Comparison of ENCODE assay signal across 8 cellular contexts in the genomic region with DNA sequence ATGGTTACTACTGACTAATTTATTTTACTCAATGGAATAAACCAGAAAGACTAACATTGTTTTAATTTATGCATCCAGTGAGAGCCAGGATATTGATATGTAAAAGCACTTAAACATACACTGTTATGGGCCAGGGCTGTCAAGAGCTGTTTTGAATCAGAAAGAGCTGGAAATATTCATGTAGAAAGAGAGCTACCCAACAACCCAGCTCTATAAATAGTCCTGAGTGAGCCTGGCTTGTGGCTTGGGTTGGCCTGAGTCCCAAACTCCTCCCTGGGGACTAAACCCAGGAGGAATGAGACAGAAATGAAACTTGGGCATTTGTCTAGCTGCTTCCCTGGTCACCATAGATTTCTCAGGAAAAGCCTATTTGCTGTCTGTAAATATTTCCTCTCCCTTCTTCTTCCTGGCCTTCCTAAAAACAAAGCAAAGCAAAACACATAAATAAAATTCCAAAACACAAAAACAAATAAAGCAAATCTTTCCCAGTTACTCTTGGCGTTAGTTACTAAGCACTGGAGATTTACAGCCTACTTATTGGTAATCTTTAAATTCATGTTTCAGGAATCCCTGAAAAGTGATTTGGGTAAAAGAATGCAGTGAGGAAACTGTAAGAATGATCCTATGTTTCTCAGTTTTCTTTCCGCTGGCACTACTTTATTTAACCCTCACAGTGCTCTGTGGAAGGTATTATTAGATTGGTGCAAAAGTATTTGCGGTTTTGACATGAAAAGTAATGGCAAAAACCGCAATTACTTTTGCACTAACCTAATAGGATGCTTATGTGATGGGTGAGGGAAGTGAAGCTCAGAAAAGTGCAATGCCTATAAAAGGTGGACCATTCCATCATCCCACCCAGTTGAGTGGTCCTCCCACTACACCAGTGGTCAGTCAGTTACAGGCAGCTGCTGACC.
A peak's percentile ranks its signal among the peaks of the same experiment; 100 is the strongest.
DNase-seq lines count a peak whose midpoint lies in the region; ATAC-seq, FAIRE-seq and TF ChIP-seq lines count a peak whose summit lies in the region.

No MANE protein-coding gene starts in this region.

- H4K20me1 ChIP-seq in endothelial cell of umbilical vein (replicated peaks; ENCODE audit: control insufficient read depth, extremely low read depth, insufficient read depth, low read length): no peaks in the 10 kb centered on the region

- no peak overlapping the region for H3K27ac ChIP-seq in endothelial cell of umbilical vein (ENCODE audit: insufficient read depth, low read depth, low read length)

- no peak overlapping the region for H3K4me2 ChIP-seq in endothelial cell of umbilical vein (ENCODE audit: insufficient read depth, low read length)

- H3K4me1 ChIP-seq in endothelial cell of umbilical vein (ENCODE audit: control insufficient read depth, extremely low read depth, insufficient read depth, low read length): no peaks in the 10 kb centered on the region

- no peaks in the 10 kb centered on the region for H3K27me3 ChIP-seq in endothelial cell of umbilical vein (ENCODE audit: control insufficient read depth in 2 of 2, insufficient read depth in 2 of 2, low read length in 2 of 2)

- DNase-seq in Daoy (ENCODE audit: low read depth): peak; percentile 87
- DNase-seq in NCI-H345 treated with DMSO at 0.1 percent for 48 hours (lab: John Stamatoyannopoulos, UW; ENCODE audit: unreplicated experiment): peak; percentile 52
- DNase-seq in endothelial cell of umbilical vein (ENCODE audit: low read depth, low spot score): peak; percentile 47
- no peak for DNase-seq in iPS-NIHi11 (ENCODE audit: low spot score)
- DNase-seq in NK-92 treated with Interleukin-12 subunit alpha and Interleukin-12 subunit beta, amount 100 ng/mL, for 24 hours (lab: John Stamatoyannopoulos, UW): no peak

- BruUV-seq in endothelial cell of umbilical vein (replicated peaks; lab: Mats Ljungman, UMichigan): no TSS peak

- peak overlapping the region; percentile 66 to 86 (median 85) for H3K27ac Mint-ChIP-seq in nephron

- H3K36me3 Mint-ChIP-seq in nephron (ENCODE audit: low read depth): peaks cover 6% of the 10 kb centered on the region

- H3K4me3 ChIP-seq in endothelial cell of umbilical vein (replicated peaks in 1 of 3; ENCODE audit: insufficient read depth in 1 of 3, low read depth in 1 of 3, low read length in 3 of 3): no peak overlapping the region

- no peak overlapping the region for H2AFZ ChIP-seq in endothelial cell of umbilical vein (ENCODE audit: low read depth, low read length)

- dilution Hi-C loops in endothelial cell of umbilical vein (cut with MboI; ENCODE audit: extremely low pct_ligation_motif_present, low sequenced_read_pairs): no loop called here

- ATAC-seq in GM18867 (IDR thresholded peaks at IDR 0.05; ENCODE audit: unreplicated experiment): no peak
- ATAC-seq in HG02642 (IDR thresholded peaks at IDR 0.05; ENCODE audit: poor library complexity, unreplicated experiment): no peak

- intact Hi-C loops in endothelial cell of umbilical vein (cut with micrococcal nuclease): no loop called here

- H3K4me3 Mint-ChIP-seq in nephron: no peak overlapping the region

- no peaks in the 10 kb centered on the region for H3K79me2 ChIP-seq in endothelial cell of umbilical vein (ENCODE audit: control insufficient read depth, insufficient read depth, low read length)

- H3K36me3 ChIP-seq in endothelial cell of umbilical vein (ENCODE audit: control insufficient read depth in 2 of 2, extremely low read depth in 1 of 2, insufficient read depth in 2 of 2, low read length in 2 of 2): no peaks in the 10 kb centered on the region

- POLR2A ChIA-PET in endothelial cell of umbilical vein (lab: Charles Lee): no interaction called here

- peak; percentile 44 for FAIRE-seq in endothelial cell of umbilical vein (lab: Jason Lieb, UNC)

- H3K9me3 Mint-ChIP-seq in nephron: peaks cover 14% of the 10 kb centered on the region

- TF ChIP-seq CTCF in endothelial cell of umbilical vein (IDR thresholded peaks at IDR 0.05; ENCODE audit: extremely low read depth in 1 of 2, insufficient read depth in 1 of 2, low read depth in 1 of 2, low read length in 2 of 2): no peak
- no peak for TF ChIP-seq CTCF in nephron (IDR thresholded peaks at IDR 0.05; ENCODE audit: unreplicated experiment in 3 of 3)

- no peak for TF ChIP-seq POLR2A in endothelial cell of umbilical vein (IDR thresholded peaks at IDR 0.05; ENCODE audit: low read depth, low read length)

- CTCF ChIA-PET in endothelial cell of umbilical vein (lab: Charles Lee): interaction anchor here (1.0 kb wide), 1 partner anchor 14 kb away, joined by 3 read pairs; no protein-coding TSS in a partner anchor

- no peak overlapping the region for H3K9ac ChIP-seq in endothelial cell of umbilical vein (replicated peaks; ENCODE audit: extremely low read depth, insufficient read depth, low read length)

- peaks cover 27% of the 10 kb centered on the region for H3K4me1 Mint-ChIP-seq in nephron

- H3K9me1 ChIP-seq in endothelial cell of umbilical vein (replicated peaks; ENCODE audit: control insufficient read depth, extremely low read depth, insufficient read depth, low read length): no peaks in the 10 kb centered on the region

- peaks cover 4% of the 10 kb centered on the region for H3K27me3 Mint-ChIP-seq in nephron (ENCODE audit: low read depth)

- no peaks in the 10 kb centered on the region for H3K9me3 ChIP-seq in endothelial cell of umbilical vein (replicated peaks; ENCODE audit: control insufficient read depth, insufficient read depth, low read length)

TF ChIP-seq in endothelial cell of umbilical vein, 7 proteins besides CTCF, POLR2A, EP300 and RAD21:
- no peak for TF ChIP-seq FOS (IDR thresholded peaks at IDR 0.05; ENCODE audit: borderline replicate concordance, insufficient read depth, low read length)
- TF ChIP-seq POLR2AphosphoS5 (IDR thresholded peaks at IDR 0.05; ENCODE audit: insufficient read depth, low read depth, low read length): no peak
- no peak for TF ChIP-seq JUN (IDR thresholded peaks at IDR 0.05; ENCODE audit: borderline replicate concordance, insufficient read depth, insufficient read length, low read depth)
- TF ChIP-seq GATA2 (IDR thresholded peaks at IDR 0.05; ENCODE audit: insufficient read depth, insufficient read length, low read depth, low read length): no peak
- TF ChIP-seq EZH2 (IDR thresholded peaks at IDR 0.05; ENCODE audit: borderline replicate concordance, low read depth, low read length, severe bottlenecking): no peak
- TF ChIP-seq, protein P1, sequence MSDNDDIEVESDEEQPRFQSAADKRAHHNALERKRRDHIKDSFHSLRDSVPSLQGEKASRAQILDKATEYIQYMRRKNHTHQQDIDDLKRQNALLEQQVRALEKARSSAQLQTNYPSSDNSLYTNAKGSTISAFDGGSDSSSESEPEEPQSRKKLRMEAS (IDR thresholded peaks at IDR 0.05; ENCODE audit: insufficient read depth, insufficient read length): no peak
- TF ChIP-seq MYC (IDR thresholded peaks at IDR 0.05; ENCODE audit: low read depth, low read length): no peak
TF ChIP-seq in endothelial cell of umbilical vein: peak in this region for 0.

Comparison
In these comparisons a context has a peak if more than half of its experiments do, and no peak if none do; other contexts are left out.
1. DNase-seq: peak in Daoy (single experiment), NCI-H345 treated with DMSO at 0.1 percent for 48 hours (single experiment) and endothelial cell of umbilical vein (single experiment); none in iPS-NIHi11 (single experiment) and NK-92 treated with Interleukin-12 subunit alpha and Interleukin-12 subunit beta, amount 100 ng/mL, for 24 hours (single experiment).